In genomic region chr22:35400335-35400680, GRCh38 we compare ENCODE assay signal across 8 cellular contexts. TPM values are rescaled to one million over a fixed set of nuclear protein-coding genes. Genes with fewer than 3 reads are reported as not detected.
DNase-seq lines count a peak whose midpoint lies in the region; ATAC-seq, FAIRE-seq and TF ChIP-seq lines count a peak whose summit lies in the region.

No MANE protein-coding gene starts in this region.

- H3K27ac ChIP-seq in astrocyte (ENCODE audit: low read depth, low read length) = peak overlapping the region; percentile 74

- no peaks in the 10 kb centered on the region for H3K9me3 Mint-ChIP-seq in activated CD4-positive, alpha-beta T cell treated with anti-CD3 and anti-CD28 coated beads, Interleukin-2, amount 10 ng/mL, durations not matched to agents 24 days and 14 days
- no peaks in the 10 kb centered on the region for H3K9me3 Mint-ChIP-seq in IgD-negative memory B cell
- no peaks in the 10 kb centered on the region for H3K9me3 Mint-ChIP-seq in astrocyte (ENCODE audit: unreplicated experiment)
- no peaks in the 10 kb centered on the region for H3K9me3 Mint-ChIP-seq in stimulated activated naive CD8-positive, alpha-beta T cell treated with anti-CD3 and anti-CD28 coated beads, Interleukin-15, amount 100 ng/mL, for 72 hours

- H3K4me2 ChIP-seq in astrocyte (ENCODE audit: low read length) = peak overlapping the region; percentile 98

- peaks cover 41% of the 10 kb centered on the region for H3K36me3 Mint-ChIP-seq in activated CD4-positive, alpha-beta T cell treated with anti-CD3 and anti-CD28 coated beads, Interleukin-2, amount 10 ng/mL, durations not matched to agents 24 days and 14 days (ENCODE audit: low read depth)
- H3K36me3 Mint-ChIP-seq in IgD-negative memory B cell = peaks cover 2% of the 10 kb centered on the region
- H3K36me3 Mint-ChIP-seq in astrocyte (ENCODE audit: low read depth, unreplicated experiment) = no peaks in the 10 kb centered on the region

- TF ChIP-seq CTCF in astrocyte (IDR thresholded peaks at IDR 0.05; ENCODE audit: insufficient read depth, low read depth, low read length) = no peak

- H3K9me3 ChIP-seq in astrocyte (ENCODE audit: insufficient read depth, low read depth, low read length) = no peaks in the 10 kb centered on the region

- H3K27me3 ChIP-seq in astrocyte (ENCODE audit: insufficient read depth, low read length) = no peaks in the 10 kb centered on the region

- H3K27me3 Mint-ChIP-seq in activated CD4-positive, alpha-beta T cell treated with anti-CD3 and anti-CD28 coated beads, Interleukin-2, amount 10 ng/mL, durations not matched to agents 24 days and 14 days = no peaks in the 10 kb centered on the region
- H3K27me3 Mint-ChIP-seq in IgD-negative memory B cell (no peaks in the 10 kb centered on the region), astrocyte (ENCODE audit: low read depth, unreplicated experiment) (no peaks in the 10 kb centered on the region)
- no peaks in the 10 kb centered on the region for H3K27me3 Mint-ChIP-seq in stimulated activated naive CD8-positive, alpha-beta T cell treated with anti-CD3 and anti-CD28 coated beads, Interleukin-15, amount 100 ng/mL, for 72 hours

- peak overlapping the region; percentile 90 for H3K4me3 ChIP-seq in astrocyte (ENCODE audit: insufficient read depth, low read depth, low read length)

- peak overlapping the region; percentile 88 for H3K9ac ChIP-seq in astrocyte (ENCODE audit: low read length)

- peak; percentile 78 for DNase-seq in activated CD4-positive, alpha-beta T cell treated with anti-CD3 and anti-CD28 coated beads, Interleukin-2, amount 10 ng/mL, durations not matched to agents 24 days and 14 days
- DNase-seq in activated CD4-positive, alpha-beta T cell treated with anti-CD3 and anti-CD28 coated beads for 4 hours = no peak
- DNase-seq in astrocyte (ENCODE audit: low read depth) (no peak), left kidney (ENCODE audit: low read depth, low spot score) (peak; percentile 55), SIG-M5 (lab: John Stamatoyannopoulos, UW) (no peak), midbrain (lab: John Stamatoyannopoulos, UW) (no peak)
- DNase-seq in stimulated activated naive CD8-positive, alpha-beta T cell treated with anti-CD3 and anti-CD28 coated beads, Interleukin-15, amount 100 ng/mL, for 72 hours = peak in 1 of 2 donors; percentile 42

- FAIRE-seq in astrocyte (lab: Jason Lieb, UNC) = no peak

- H3K27ac Mint-ChIP-seq in activated CD4-positive, alpha-beta T cell treated with anti-CD3 and anti-CD28 coated beads, Interleukin-2, amount 10 ng/mL, durations not matched to agents 24 days and 14 days = peak overlapping the region; percentile 99
- H3K27ac Mint-ChIP-seq in IgD-negative memory B cell (peak overlapping the region; percentile 96 to 100 (median 99)), astrocyte (ENCODE audit: unreplicated experiment) (no peak overlapping the region)
- peak overlapping the region; percentile 100 for H3K27ac Mint-ChIP-seq in stimulated activated naive CD8-positive, alpha-beta T cell treated with anti-CD3 and anti-CD28 coated beads, Interleukin-15, amount 100 ng/mL, for 72 hours

- peaks cover 26% of the 10 kb centered on the region for H3K4me1 Mint-ChIP-seq in activated CD4-positive, alpha-beta T cell treated with anti-CD3 and anti-CD28 coated beads, Interleukin-2, amount 10 ng/mL, durations not matched to agents 24 days and 14 days
- H3K4me1 Mint-ChIP-seq in IgD-negative memory B cell (peaks cover 28 to 32% (median 31%) of the 10 kb centered on the region in 3 donors), astrocyte (ENCODE audit: low read depth, unreplicated experiment) (peaks cover 4% of the 10 kb centered on the region)
- H3K4me1 Mint-ChIP-seq in stimulated activated naive CD8-positive, alpha-beta T cell treated with anti-CD3 and anti-CD28 coated beads, Interleukin-15, amount 100 ng/mL, for 72 hours = peaks cover 45% of the 10 kb centered on the region

- peak overlapping the region; percentile 100 for H3K4me3 Mint-ChIP-seq in activated CD4-positive, alpha-beta T cell treated with anti-CD3 and anti-CD28 coated beads, Interleukin-2, amount 10 ng/mL, durations not matched to agents 24 days and 14 days
- peak overlapping the region; percentile 98 to 100 (median 100) for H3K4me3 Mint-ChIP-seq in IgD-negative memory B cell
- H3K4me3 Mint-ChIP-seq in astrocyte (ENCODE audit: unreplicated experiment) = peak overlapping the region; percentile 97
- peak overlapping the region; percentile 98 to 100 for H3K4me3 Mint-ChIP-seq in stimulated activated naive CD8-positive, alpha-beta T cell treated with anti-CD3 and anti-CD28 coated beads, Interleukin-15, amount 100 ng/mL, for 72 hours

- no peaks in the 10 kb centered on the region for H4K20me1 ChIP-seq in astrocyte (ENCODE audit: insufficient read depth, low read length)

- peaks cover 11% of the 10 kb centered on the region for H3K4me1 ChIP-seq in astrocyte (ENCODE audit: insufficient read depth, low read length)

- ATAC-seq in stimulated activated naive CD8-positive, alpha-beta T cell treated with anti-CD3 and anti-CD28 coated beads, Interleukin-15, amount 100 ng/mL, for 72 hours = peak; percentile 49

- peak overlapping the region; percentile 94 for H2AFZ ChIP-seq in astrocyte (ENCODE audit: low read depth, low read length)

- H3K36me3 ChIP-seq in astrocyte (ENCODE audit: insufficient read depth, low read length) = peaks cover 2% of the 10 kb centered on the region

- intact Hi-C loops in activated CD4-positive, alpha-beta T cell treated with anti-CD3 and anti-CD28 coated beads, Interleukin-2, amount 10 ng/mL, durations not matched to agents 24 days and 14 days (cut with micrococcal nuclease) = loop anchor here (2.0 kb wide), 1 partner anchor 50 kb away; no protein-coding TSS in a partner anchor

- peaks cover 6% of the 10 kb centered on the region for H3K79me2 ChIP-seq in astrocyte (ENCODE audit: insufficient read depth, low read length)

RNA-seq across cellular contexts. Expression of gene MCM5, which starts 0.4 kb away (rescaled TPM):
- total RNA-seq in activated CD4-positive, alpha-beta T cell treated with anti-CD3 and anti-CD28 coated beads, Interleukin-2, amount 10 ng/mL, durations not matched to agents 24 days and 14 days = 334 and 343 TPM in 2 replicates
- polyA plus RNA-seq in IgD-negative memory B cell = 78.2 TPM
- total RNA-seq in astrocyte = 12.6 and 12.8 TPM in 2 replicates

RNA-seq across cellular contexts. Expression of gene HMOX1, which starts 19.4 kb away (rescaled TPM):
- total RNA-seq in activated CD4-positive, alpha-beta T cell treated with anti-CD3 and anti-CD28 coated beads, Interleukin-2, amount 10 ng/mL, durations not matched to agents 24 days and 14 days = 0.57 and 0.72 TPM in 2 replicates
- 28.7 TPM for polyA plus RNA-seq in IgD-negative memory B cell
- 14.0 and 17.0 TPM in 2 replicates for total RNA-seq in astrocyte

Comparison
In these comparisons a context has a peak if more than half of its experiments do, and no peak if none do; other contexts are left out.
1. DNase-seq: peak in activated CD4-positive, alpha-beta T cell treated with anti-CD3 and anti-CD28 coated beads, Interleukin-2, amount 10 ng/mL, durations not matched to agents 24 days and 14 days (single experiment) and left kidney (single experiment); none in activated CD4-positive, alpha-beta T cell treated with anti-CD3 and anti-CD28 coated beads for 4 hours (0 of 2), astrocyte (single experiment), SIG-M5 (single experiment) and midbrain (single experiment).
2. RNA of gene MCM5, which starts 0.4 kb away (total RNA-seq): 334 to 343 TPM in activated CD4-positive, alpha-beta T cell treated with anti-CD3 and anti-CD28 coated beads, Interleukin-2, amount 10 ng/mL, durations not matched to agents 24 days and 14 days; 12.6 to 12.8 TPM in astrocyte; every median in the first group is over 10 times any median in the second.
3. Peak in every context shown above with its lines, with median percentiles within 50 percentile points of each other: H3K4me3 Mint-ChIP-seq.